ENCODE assay signal across 1 cellular context in the genomic region with DNA sequence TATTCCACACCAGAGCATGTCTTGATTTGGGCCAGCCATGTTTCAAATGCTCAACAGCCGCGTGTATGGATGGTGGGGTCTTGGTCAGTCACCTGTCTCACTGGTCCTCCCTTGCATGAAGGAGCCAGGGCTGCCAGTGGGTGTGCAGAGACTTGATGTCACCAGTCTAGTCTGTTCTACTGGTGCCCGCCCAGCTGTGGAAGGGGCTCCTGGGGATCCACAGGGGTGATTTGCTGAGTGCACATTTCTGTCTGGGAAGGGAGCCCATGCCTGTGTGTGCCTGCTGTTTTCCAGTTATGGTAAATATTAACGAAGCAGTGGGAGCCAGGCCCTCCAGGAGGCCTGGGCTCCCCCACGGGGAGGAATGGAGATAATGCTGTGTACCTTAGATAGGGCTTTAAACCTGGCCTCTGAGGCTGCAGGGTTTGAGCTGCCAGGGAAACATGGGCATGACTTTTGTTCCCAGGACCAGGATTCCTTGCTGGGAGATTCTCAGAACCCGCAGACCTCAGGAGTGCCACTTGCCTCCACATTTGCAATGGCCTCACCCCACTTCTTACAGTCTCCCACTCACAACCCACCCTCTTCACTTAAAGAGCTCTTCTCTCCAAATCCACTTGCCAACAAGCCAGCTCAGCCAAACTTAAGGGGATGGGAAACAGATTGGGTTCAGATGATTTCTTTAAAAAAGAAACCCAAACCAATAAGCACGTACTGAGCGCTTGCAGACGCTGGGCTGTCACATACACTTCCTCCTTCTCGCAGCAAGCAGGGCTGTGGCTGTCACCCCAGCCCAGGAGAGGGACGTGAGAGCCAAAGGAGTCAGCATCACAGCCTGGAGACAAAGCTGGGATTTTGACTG.
TF ChIP-seq lines count a peak whose summit lies in the region.

No MANE protein-coding gene starts in this region.

TF ChIP-seq in HepG2, 621 proteins besides CTCF, POLR2A, EP300 and RAD21 (continued from another document and continues in another):
- TF ChIP-seq, protein P1, sequence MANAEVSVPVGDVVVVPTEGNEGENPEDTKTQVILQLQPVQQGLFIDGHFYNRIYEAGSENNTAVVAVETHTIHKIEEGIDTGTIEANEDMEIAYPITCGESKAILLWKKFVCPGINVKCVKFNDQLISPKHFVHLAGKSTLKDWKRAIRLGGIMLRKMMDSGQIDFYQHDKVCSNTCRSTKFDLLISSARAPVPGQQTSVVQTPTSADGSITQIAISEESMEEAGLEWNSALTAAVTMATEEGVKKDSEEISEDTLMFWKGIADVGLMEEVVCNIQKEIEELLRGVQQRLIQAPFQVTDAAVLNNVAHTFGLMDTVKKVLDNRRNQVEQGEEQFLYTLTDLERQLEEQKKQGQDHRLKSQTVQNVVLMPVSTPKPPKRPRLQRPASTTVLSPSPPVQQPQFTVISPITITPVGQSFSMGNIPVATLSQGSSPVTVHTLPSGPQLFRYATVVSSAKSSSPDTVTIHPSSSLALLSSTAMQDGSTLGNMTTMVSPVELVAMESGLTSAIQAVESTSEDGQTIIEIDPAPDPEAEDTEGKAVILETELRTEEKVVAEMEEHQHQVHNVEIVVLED (CRISPR knock-in tag; IDR thresholded peaks at IDR 0.05; ENCODE audit: borderline replicate concordance), result peak; percentile 49; the same call in 1 of the 2 replicates
- no peak for TF ChIP-seq SP2 (CRISPR knock-in tag; IDR thresholded peaks at IDR 0.05)
- TF ChIP-seq, protein P2, sequence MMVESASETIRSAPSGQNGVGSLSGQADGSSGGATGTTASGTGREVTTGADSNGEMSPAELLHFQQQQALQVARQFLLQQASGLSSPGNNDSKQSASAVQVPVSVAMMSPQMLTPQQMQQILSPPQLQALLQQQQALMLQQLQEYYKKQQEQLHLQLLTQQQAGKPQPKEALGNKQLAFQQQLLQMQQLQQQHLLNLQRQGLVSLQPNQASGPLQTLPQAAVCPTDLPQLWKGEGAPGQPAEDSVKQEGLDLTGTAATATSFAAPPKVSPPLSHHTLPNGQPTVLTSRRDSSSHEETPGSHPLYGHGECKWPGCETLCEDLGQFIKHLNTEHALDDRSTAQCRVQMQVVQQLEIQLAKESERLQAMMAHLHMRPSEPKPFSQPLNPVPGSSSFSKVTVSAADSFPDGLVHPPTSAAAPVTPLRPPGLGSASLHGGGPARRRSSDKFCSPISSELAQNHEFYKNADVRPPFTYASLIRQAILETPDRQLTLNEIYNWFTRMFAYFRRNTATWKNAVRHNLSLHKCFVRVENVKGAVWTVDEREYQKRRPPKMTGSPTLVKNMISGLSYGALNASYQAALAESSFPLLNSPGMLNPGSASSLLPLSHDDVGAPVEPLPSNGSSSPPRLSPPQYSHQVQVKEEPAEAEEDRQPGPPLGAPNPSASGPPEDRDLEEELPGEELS (CRISPR knock-in tag; IDR thresholded peaks at IDR 0.05), result peak; percentile 46
- TF ChIP-seq KAT7 (CRISPR knock-in tag; IDR thresholded peaks at IDR 0.05; ENCODE audit: borderline replicate concordance), result no peak
- peak; percentile 39; the same call in 1 of the 2 replicates for TF ChIP-seq MIER3 (CRISPR knock-in tag; IDR thresholded peaks at IDR 0.05; ENCODE audit: borderline replicate concordance)
- TF ChIP-seq, protein P3, sequence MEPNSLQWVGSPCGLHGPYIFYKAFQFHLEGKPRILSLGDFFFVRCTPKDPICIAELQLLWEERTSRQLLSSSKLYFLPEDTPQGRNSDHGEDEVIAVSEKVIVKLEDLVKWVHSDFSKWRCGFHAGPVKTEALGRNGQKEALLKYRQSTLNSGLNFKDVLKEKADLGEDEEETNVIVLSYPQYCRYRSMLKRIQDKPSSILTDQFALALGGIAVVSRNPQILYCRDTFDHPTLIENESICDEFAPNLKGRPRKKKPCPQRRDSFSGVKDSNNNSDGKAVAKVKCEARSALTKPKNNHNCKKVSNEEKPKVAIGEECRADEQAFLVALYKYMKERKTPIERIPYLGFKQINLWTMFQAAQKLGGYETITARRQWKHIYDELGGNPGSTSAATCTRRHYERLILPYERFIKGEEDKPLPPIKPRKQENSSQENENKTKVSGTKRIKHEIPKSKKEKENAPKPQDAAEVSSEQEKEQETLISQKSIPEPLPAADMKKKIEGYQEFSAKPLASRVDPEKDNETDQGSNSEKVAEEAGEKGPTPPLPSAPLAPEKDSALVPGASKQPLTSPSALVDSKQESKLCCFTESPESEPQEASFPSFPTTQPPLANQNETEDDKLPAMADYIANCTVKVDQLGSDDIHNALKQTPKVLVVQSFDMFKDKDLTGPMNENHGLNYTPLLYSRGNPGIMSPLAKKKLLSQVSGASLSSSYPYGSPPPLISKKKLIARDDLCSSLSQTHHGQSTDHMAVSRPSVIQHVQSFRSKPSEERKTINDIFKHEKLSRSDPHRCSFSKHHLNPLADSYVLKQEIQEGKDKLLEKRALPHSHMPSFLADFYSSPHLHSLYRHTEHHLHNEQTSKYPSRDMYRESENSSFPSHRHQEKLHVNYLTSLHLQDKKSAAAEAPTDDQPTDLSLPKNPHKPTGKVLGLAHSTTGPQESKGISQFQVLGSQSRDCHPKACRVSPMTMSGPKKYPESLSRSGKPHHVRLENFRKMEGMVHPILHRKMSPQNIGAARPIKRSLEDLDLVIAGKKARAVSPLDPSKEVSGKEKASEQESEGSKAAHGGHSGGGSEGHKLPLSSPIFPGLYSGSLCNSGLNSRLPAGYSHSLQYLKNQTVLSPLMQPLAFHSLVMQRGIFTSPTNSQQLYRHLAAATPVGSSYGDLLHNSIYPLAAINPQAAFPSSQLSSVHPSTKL (CRISPR knock-in tag; IDR thresholded peaks at IDR 0.05), result peak; percentile 75
- TF ChIP-seq GABPB1 (CRISPR knock-in tag; IDR thresholded peaks at IDR 0.05), result no peak
- no peak for TF ChIP-seq NCOR1 (IDR thresholded peaks at IDR 0.05; ENCODE audit: borderline replicate concordance, low read length)
- peak; percentile 84 for TF ChIP-seq SALL1 (CRISPR knock-in tag; IDR thresholded peaks at IDR 0.05)
- TF ChIP-seq ZFAT (CRISPR knock-in tag; conservative IDR thresholded peaks at IDR 0.05), result no peak
- no peak for TF ChIP-seq KMT2B (CRISPR knock-in tag; IDR thresholded peaks at IDR 0.05)
- TF ChIP-seq SYNCRIP (IDR thresholded peaks at IDR 0.05; ENCODE audit: insufficient read depth, low read depth, low read length), result no peak
- peak; percentile 84; the same call in 1 of the 2 replicates for TF ChIP-seq ZNF501 (CRISPR knock-in tag; IDR thresholded peaks at IDR 0.05)
- TF ChIP-seq CHCHD3 (CRISPR knock-in tag; IDR thresholded peaks at IDR 0.05), result no peak
- TF ChIP-seq ZNF547 (CRISPR knock-in tag; IDR thresholded peaks at IDR 0.05), result peak; percentile 77
- TF ChIP-seq, protein P4, sequence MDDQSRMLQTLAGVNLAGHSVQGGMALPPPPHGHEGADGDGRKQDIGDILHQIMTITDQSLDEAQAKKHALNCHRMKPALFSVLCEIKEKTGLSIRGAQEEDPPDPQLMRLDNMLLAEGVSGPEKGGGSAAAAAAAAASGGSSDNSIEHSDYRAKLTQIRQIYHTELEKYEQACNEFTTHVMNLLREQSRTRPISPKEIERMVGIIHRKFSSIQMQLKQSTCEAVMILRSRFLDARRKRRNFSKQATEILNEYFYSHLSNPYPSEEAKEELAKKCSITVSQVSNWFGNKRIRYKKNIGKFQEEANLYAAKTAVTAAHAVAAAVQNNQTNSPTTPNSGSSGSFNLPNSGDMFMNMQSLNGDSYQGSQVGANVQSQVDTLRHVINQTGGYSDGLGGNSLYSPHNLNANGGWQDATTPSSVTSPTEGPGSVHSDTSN (CRISPR knock-in tag; IDR thresholded peaks at IDR 0.05; ENCODE audit: borderline replicate concordance), result no peak
- TF ChIP-seq, protein P5, sequence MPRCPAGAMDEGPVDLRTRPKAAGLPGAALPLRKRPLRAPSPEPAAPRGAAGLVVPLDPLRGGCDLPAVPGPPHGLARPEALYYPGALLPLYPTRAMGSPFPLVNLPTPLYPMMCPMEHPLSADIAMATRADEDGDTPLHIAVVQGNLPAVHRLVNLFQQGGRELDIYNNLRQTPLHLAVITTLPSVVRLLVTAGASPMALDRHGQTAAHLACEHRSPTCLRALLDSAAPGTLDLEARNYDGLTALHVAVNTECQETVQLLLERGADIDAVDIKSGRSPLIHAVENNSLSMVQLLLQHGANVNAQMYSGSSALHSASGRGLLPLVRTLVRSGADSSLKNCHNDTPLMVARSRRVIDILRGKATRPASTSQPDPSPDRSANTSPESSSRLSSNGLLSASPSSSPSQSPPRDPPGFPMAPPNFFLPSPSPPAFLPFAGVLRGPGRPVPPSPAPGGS (CRISPR knock-in tag; IDR thresholded peaks at IDR 0.05), result peak; percentile 77; the same call in 1 of the 2 replicates
- TF ChIP-seq, protein P6, sequence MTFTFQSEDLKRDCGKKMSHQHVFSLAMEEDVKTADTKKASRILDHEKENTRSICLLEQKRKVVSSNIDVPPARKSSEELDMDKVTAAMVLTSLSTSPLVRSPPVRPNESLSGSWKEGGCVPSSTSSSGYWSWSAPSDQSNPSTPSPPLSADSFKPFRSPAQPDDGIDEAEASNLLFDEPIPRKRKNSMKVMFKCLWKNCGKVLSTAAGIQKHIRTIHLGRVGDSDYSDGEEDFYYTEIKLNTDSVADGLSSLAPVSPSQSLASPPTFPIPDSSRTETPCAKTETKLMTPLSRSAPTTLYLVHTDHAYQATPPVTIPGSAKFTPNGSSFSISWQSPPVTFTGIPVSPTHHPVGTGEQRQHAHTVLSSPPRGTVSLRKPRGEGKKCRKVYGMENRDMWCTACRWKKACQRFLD (CRISPR knock-in tag; IDR thresholded peaks at IDR 0.05; ENCODE audit: borderline replicate concordance), result no peak
- TF ChIP-seq FOXO1 (CRISPR knock-in tag; IDR thresholded peaks at IDR 0.05), result peak; percentile 81
- TF ChIP-seq ZNF670 (CRISPR knock-in tag; IDR thresholded peaks at IDR 0.05; ENCODE audit: borderline replicate concordance), result no peak
- TF ChIP-seq MED1 (CRISPR knock-in tag; IDR thresholded peaks at IDR 0.05), result no peak; the same call in 1 of the 2 replicates
- TF ChIP-seq, protein P7, sequence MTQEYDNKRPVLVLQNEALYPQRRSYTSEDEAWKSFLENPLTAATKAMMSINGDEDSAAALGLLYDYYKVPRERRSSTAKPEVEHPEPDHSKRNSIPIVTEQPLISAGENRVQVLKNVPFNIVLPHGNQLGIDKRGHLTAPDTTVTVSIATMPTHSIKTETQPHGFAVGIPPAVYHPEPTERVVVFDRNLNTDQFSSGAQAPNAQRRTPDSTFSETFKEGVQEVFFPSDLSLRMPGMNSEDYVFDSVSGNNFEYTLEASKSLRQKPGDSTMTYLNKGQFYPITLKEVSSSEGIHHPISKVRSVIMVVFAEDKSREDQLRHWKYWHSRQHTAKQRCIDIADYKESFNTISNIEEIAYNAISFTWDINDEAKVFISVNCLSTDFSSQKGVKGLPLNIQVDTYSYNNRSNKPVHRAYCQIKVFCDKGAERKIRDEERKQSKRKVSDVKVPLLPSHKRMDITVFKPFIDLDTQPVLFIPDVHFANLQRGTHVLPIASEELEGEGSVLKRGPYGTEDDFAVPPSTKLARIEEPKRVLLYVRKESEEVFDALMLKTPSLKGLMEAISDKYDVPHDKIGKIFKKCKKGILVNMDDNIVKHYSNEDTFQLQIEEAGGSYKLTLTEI (CRISPR knock-in tag; conservative IDR thresholded peaks at IDR 0.05), result no peak
- peak; percentile 89 for TF ChIP-seq MAFF (IDR thresholded peaks at IDR 0.05; ENCODE audit: low read depth, low read length)
- TF ChIP-seq, protein P8, sequence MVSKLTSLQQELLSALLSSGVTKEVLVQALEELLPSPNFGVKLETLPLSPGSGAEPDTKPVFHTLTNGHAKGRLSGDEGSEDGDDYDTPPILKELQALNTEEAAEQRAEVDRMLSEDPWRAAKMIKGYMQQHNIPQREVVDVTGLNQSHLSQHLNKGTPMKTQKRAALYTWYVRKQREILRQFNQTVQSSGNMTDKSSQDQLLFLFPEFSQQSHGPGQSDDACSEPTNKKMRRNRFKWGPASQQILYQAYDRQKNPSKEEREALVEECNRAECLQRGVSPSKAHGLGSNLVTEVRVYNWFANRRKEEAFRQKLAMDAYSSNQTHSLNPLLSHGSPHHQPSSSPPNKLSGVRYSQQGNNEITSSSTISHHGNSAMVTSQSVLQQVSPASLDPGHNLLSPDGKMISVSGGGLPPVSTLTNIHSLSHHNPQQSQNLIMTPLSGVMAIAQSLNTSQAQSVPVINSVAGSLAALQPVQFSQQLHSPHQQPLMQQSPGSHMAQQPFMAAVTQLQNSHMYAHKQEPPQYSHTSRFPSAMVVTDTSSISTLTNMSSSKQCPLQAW (CRISPR knock-in tag; IDR thresholded peaks at IDR 0.05), result peak; percentile 96
- TF ChIP-seq CCDC6 (CRISPR knock-in tag; IDR thresholded peaks at IDR 0.05), result no peak
- TF ChIP-seq ZNF850 (CRISPR knock-in tag; conservative IDR thresholded peaks at IDR 0.05), result no peak
- no peak for TF ChIP-seq ZNF672 (CRISPR knock-in tag; IDR thresholded peaks at IDR 0.05)
- peak; percentile 63 for TF ChIP-seq POGZ (CRISPR knock-in tag; IDR thresholded peaks at IDR 0.05)
- no peak for TF ChIP-seq ZSCAN20 (CRISPR knock-in tag; IDR thresholded peaks at IDR 0.05; ENCODE audit: borderline replicate concordance)
- no peak for TF ChIP-seq HNRNPUL1 (IDR thresholded peaks at IDR 0.05; ENCODE audit: low read depth, low read length)
- no peak for TF ChIP-seq AHR (CRISPR knock-in tag; IDR thresholded peaks at IDR 0.05)
- TF ChIP-seq, protein P9, sequence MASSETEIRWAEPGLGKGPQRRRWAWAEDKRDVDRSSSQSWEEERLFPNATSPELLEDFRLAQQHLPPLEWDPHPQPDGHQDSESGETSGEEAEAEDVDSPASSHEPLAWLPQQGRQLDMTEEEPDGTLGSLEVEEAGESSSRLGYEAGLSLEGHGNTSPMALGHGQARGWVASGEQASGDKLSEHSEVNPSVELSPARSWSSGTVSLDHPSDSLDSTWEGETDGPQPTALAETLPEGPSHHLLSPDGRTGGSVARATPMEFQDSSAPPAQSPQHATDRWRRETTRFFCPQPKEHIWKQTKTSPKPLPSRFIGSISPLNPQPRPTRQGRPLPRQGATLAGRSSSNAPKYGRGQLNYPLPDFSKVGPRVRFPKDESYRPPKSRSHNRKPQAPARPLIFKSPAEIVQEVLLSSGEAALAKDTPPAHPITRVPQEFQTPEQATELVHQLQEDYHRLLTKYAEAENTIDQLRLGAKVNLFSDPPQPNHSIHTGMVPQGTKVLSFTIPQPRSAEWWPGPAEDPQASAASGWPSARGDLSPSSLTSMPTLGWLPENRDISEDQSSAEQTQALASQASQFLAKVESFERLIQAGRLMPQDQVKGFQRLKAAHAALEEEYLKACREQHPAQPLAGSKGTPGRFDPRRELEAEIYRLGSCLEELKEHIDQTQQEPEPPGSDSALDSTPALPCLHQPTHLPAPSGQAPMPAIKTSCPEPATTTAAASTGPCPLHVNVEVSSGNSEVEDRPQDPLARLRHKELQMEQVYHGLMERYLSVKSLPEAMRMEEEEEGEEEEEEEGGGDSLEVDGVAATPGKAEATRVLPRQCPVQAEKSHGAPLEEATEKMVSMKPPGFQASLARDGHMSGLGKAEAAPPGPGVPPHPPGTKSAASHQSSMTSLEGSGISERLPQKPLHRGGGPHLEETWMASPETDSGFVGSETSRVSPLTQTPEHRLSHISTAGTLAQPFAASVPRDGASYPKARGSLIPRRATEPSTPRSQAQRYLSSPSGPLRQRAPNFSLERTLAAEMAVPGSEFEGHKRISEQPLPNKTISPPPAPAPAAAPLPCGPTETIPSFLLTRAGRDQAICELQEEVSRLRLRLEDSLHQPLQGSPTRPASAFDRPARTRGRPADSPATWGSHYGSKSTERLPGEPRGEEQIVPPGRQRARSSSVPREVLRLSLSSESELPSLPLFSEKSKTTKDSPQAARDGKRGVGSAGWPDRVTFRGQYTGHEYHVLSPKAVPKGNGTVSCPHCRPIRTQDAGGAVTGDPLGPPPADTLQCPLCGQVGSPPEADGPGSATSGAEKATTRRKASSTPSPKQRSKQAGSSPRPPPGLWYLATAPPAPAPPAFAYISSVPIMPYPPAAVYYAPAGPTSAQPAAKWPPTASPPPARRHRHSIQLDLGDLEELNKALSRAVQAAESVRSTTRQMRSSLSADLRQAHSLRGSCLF (CRISPR knock-in tag; IDR thresholded peaks at IDR 0.05; ENCODE audit: borderline replicate concordance), result no peak
- TF ChIP-seq GFI1 (CRISPR knock-in tag; IDR thresholded peaks at IDR 0.05; ENCODE audit: borderline replicate concordance), result peak; percentile 59; the same call in 1 of the 2 replicates
- peak; percentile 80; the same call in 1 of the 2 replicates for TF ChIP-seq ZSCAN25 (CRISPR knock-in tag; IDR thresholded peaks at IDR 0.05)
- no peak; the same call in 1 of the 2 replicates for TF ChIP-seq SPEN (CRISPR knock-in tag; IDR thresholded peaks at IDR 0.05; ENCODE audit: low read depth)
- TF ChIP-seq ZFX (CRISPR knock-in tag; IDR thresholded peaks at IDR 0.05; ENCODE audit: low read depth), result peak; percentile 69
